In the genomic region with DNA sequence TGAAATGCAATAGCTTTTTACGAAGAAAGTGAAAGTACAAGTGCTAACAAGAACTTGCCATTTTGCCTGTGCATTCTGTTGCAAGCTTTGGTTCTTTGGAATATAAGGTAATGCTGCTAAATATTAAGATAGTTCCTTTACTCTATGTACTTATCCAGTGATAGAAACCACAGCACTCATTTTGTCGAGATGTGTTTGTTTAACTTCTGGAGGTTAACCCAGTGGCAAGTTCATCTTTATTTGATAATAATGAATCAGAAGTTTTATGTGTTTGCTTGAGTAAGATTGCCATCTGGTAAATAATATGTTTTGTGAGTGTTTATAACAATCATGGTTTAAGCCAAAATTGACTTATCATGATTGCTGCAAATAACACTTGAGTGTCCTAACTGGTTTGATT, we compare ENCODE assay signal across 1 cellular context.
TF ChIP-seq lines count a peak whose summit lies in the region.

No MANE protein-coding gene starts in this region.

TF ChIP-seq in K562, 482 proteins besides CTCF, POLR2A, EP300 and RAD21 (continued from another document):
- TF ChIP-seq TGIF2 (CRISPR knock-in tag; IDR thresholded peaks at IDR 0.05) (no peak), SP1 (CRISPR knock-in tag; IDR thresholded peaks at IDR 0.05) (no peak), BRD4 (IDR thresholded peaks at IDR 0.05) (no peak), RFX5 (IDR thresholded peaks at IDR 0.05; ENCODE audit: low read depth, low read length) (no peak), ZNF24 (IDR thresholded peaks at IDR 0.05) (no peak)
- TF ChIP-seq, protein P1, sequence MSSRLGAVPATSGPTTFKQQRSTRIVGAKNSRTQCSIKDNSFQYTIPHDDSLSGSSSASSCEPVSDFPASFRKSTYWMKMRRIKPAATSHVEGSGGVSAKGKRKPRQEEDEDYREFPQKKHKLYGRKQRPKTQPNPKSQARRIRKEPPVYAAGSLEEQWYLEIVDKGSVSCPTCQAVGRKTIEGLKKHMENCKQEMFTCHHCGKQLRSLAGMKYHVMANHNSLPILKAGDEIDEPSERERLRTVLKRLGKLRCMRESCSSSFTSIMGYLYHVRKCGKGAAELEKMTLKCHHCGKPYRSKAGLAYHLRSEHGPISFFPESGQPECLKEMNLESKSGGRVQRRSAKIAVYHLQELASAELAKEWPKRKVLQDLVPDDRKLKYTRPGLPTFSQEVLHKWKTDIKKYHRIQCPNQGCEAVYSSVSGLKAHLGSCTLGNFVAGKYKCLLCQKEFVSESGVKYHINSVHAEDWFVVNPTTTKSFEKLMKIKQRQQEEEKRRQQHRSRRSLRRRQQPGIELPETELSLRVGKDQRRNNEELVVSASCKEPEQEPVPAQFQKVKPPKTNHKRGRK (tag; IDR thresholded peaks at IDR 0.05): no peak
